In genomic region chr3:24963762-24964625, GRCh38 we compare ENCODE assay signal across 8 cellular contexts.
DNase-seq lines count a peak whose midpoint lies in the region; ATAC-seq and TF ChIP-seq lines count a peak whose summit lies in the region.

No MANE protein-coding gene starts in this region.

- no peak overlapping the region for H3K9ac ChIP-seq in SK-N-SH

- DNase-seq in AG09319 (ENCODE audit: extremely low read depth, low read depth) (peak; percentile 8), SK-N-SH (peak; percentile 10), iris pigment epithelial cell (ENCODE audit: low read depth) (peak; percentile 68)
- DNase-seq in activated CD4-positive, alpha-beta T cell treated with anti-CD3 and anti-CD28 coated beads for 4 hours, result no peak

- peak; percentile 82 for TF ChIP-seq RAD21 in SK-N-SH (IDR thresholded peaks at IDR 0.05; ENCODE audit: low read length)

- H3K9me2 ChIP-seq in SK-N-SH, result no peaks in the 10 kb centered on the region

- no peak overlapping the region; a peak in 1 of 4 replicates for H3K4me3 ChIP-seq in SK-N-SH (ENCODE audit: low read depth in 2 of 2, low read length in 1 of 2)

- no peaks in the 10 kb centered on the region for H4K20me1 ChIP-seq in SK-N-SH (ENCODE audit: insufficient read depth)

- ATAC-seq in GM21390 (IDR thresholded peaks at IDR 0.05; ENCODE audit: unreplicated experiment), result peak; percentile 55
- ATAC-seq in GM21526 (IDR thresholded peaks at IDR 0.05; ENCODE audit: low FRiP score, unreplicated experiment), result no peak
- no peak for ATAC-seq in HG03442 (IDR thresholded peaks at IDR 0.05; ENCODE audit: unreplicated experiment)
- ATAC-seq in HG03565 (IDR thresholded peaks at IDR 0.05; ENCODE audit: unreplicated experiment), result no peak

- POLR2A ChIA-PET in SK-N-SH (lab: Yijun Ruan, JAX), result interaction anchor here (1.1 kb wide), 1 partner anchor 464 kb away, joined by 3 read pairs; the partner anchor contains the start of gene RARB

- no peak overlapping the region for H2AFZ ChIP-seq in SK-N-SH (ENCODE audit: low read depth)

- no peaks in the 10 kb centered on the region; a peak in 1 of 4 replicates for H3K4me1 ChIP-seq in SK-N-SH (ENCODE audit: control insufficient read depth in 1 of 2, insufficient read depth in 2 of 2, low read depth in 1 of 2, low read length in 1 of 2)

- H3K4me2 ChIP-seq in SK-N-SH, result no peak overlapping the region

- no peak overlapping the region for H3K27ac ChIP-seq in SK-N-SH (ENCODE audit: low read depth in 2 of 2, low read length in 1 of 2)

- TF ChIP-seq EP300 in SK-N-SH (IDR thresholded peaks at IDR 0.05; ENCODE audit: borderline replicate concordance in 1 of 2, low read depth in 1 of 2, low read length in 1 of 2), result no peak

- TF ChIP-seq CTCF in AG09319 (IDR thresholded peaks at IDR 0.05; ENCODE audit: low read depth, low read length), result peak; percentile 59
- peak; percentile 76 for TF ChIP-seq CTCF in SK-N-SH (IDR thresholded peaks at IDR 0.05)

- H3K79me2 ChIP-seq in SK-N-SH (ENCODE audit: insufficient read depth), result no peaks in the 10 kb centered on the region

- WGBS in SK-N-SH (ENCODE audit: low lambda C conversion rate), result 26% methylated on average over 2 of the region's 2 CpGs

- H3K27me3 ChIP-seq in SK-N-SH (ENCODE audit: insufficient read depth), result no peaks in the 10 kb centered on the region

- no peaks in the 10 kb centered on the region for H3K9me3 ChIP-seq in SK-N-SH

- no peaks in the 10 kb centered on the region for H3K36me3 ChIP-seq in SK-N-SH (replicated peaks in 1 of 2; ENCODE audit: control insufficient read depth in 1 of 2, insufficient read depth in 2 of 2, low read length in 1 of 2)

- H3F3A ChIP-seq in SK-N-SH (replicated peaks; ENCODE audit: insufficient read depth), result no peaks in the 10 kb centered on the region

- CTCF ChIA-PET in SK-N-SH (lab: Yijun Ruan, JAX), result interaction anchor here (1.0 to 1.2 kb wide), 2 partner anchors 24 to 464 kb away, joined by 3 read pairs; partner anchors contain the start of gene RARB

TF ChIP-seq in SK-N-SH, 30 proteins besides CTCF, POLR2A, EP300 and RAD21:
- TF ChIP-seq RCOR1 (IDR thresholded peaks at IDR 0.05; ENCODE audit: low read length), result no peak
- TF ChIP-seq TCF12 (IDR thresholded peaks at IDR 0.05), result no peak
- TF ChIP-seq, protein P1, sequence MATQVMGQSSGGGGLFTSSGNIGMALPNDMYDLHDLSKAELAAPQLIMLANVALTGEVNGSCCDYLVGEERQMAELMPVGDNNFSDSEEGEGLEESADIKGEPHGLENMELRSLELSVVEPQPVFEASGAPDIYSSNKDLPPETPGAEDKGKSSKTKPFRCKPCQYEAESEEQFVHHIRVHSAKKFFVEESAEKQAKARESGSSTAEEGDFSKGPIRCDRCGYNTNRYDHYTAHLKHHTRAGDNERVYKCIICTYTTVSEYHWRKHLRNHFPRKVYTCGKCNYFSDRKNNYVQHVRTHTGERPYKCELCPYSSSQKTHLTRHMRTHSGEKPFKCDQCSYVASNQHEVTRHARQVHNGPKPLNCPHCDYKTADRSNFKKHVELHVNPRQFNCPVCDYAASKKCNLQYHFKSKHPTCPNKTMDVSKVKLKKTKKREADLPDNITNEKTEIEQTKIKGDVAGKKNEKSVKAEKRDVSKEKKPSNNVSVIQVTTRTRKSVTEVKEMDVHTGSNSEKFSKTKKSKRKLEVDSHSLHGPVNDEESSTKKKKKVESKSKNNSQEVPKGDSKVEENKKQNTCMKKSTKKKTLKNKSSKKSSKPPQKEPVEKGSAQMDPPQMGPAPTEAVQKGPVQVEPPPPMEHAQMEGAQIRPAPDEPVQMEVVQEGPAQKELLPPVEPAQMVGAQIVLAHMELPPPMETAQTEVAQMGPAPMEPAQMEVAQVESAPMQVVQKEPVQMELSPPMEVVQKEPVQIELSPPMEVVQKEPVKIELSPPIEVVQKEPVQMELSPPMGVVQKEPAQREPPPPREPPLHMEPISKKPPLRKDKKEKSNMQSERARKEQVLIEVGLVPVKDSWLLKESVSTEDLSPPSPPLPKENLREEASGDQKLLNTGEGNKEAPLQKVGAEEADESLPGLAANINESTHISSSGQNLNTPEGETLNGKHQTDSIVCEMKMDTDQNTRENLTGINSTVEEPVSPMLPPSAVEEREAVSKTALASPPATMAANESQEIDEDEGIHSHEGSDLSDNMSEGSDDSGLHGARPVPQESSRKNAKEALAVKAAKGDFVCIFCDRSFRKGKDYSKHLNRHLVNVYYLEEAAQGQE (IDR thresholded peaks at IDR 0.05; ENCODE audit: low read depth, low read length), result no peak
- TF ChIP-seq PBX3 (IDR thresholded peaks at IDR 0.05), result no peak
- no peak for TF ChIP-seq CHD2 (IDR thresholded peaks at IDR 0.05; ENCODE audit: low read length, partially characterized antibody)
- no peak for TF ChIP-seq ZBTB33 (IDR thresholded peaks at IDR 0.05; ENCODE audit: borderline replicate concordance, low read depth)
- TF ChIP-seq EZH2phosphoT487 (IDR thresholded peaks at IDR 0.05; ENCODE audit: borderline replicate concordance, low read depth), result no peak
- TF ChIP-seq SMC3 (IDR thresholded peaks at IDR 0.05; ENCODE audit: low read depth, low read length), result peak; percentile 66

Comparison
In these comparisons a context has a peak if more than half of its experiments do, and no peak if none do; other contexts are left out.
1. DNase-seq: peak in AG09319 (single experiment), SK-N-SH (single experiment) and iris pigment epithelial cell (single experiment); none in activated CD4-positive, alpha-beta T cell treated with anti-CD3 and anti-CD28 coated beads for 4 hours (0 of 2).